ENCODE assay signal across 16 cellular contexts in the genomic region with DNA sequence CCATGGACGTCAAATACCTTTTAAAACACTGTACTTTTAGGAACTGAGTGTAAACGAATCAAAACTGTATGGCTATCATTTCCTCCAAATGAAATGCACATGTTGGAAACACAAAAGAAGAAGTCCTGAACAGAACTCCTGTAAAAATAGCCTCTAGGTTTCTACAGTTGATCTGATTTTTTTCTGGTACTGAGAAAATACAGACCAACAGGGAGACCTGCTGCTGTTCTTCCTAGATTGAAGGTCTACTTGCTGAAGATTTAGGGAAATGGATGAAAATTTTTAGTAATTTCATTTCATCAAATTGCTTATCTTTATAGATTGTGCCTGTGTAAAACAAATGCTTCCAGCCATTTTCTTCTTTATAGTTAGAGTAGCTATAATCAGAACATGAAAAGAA.
"Had no signal": no experiment of that assay in that cellular context is flagged by ENCODE, and none has a peak within 500 bp of the region (broad histone marks: within the 10 kb centered on the region; RNA-seq: fewer than 3 reads in every experiment).

No MANE protein-coding gene starts in this region.

- H3K9me3 ChIP-seq: spleen, suprapubic skin, tibial artery had no signal

- H3K4me1 ChIP-seq: spleen, suprapubic skin, tibial artery had no signal

- H3K27ac ChIP-seq: spleen, suprapubic skin, tibial artery, VCaP had no signal

- H3K4me3 ChIP-seq: spleen, suprapubic skin, tibial artery had no signal

- H3K36me3 ChIP-seq: spleen, suprapubic skin, tibial artery had no signal

- H3K27me3 ChIP-seq: spleen, suprapubic skin, tibial artery had no signal

- DNase-seq: activated CD4-positive, alpha-beta T cell treated with anti-CD3 and anti-CD28 coated beads for 4 hours; activated CD4-positive, alpha-beta T cell treated with anti-CD3 and anti-CD28 coated beads, Interleukin-2, amount 50 U/mL, for 4 hours; activated naive CD4-positive, alpha-beta T cell; activated T-cell treated with anti-CD3 and anti-CD28 coated beads for 4 hours; activated T-cell treated with anti-CD3 and anti-CD28 coated beads, Interleukin-2, amount 50 U/mL, for 72 hours; caudate nucleus; cortex of kidney; head of caudate nucleus; naive thymus-derived CD8-positive, alpha-beta T cell; nucleus accumbens; right cardiac atrium; spleen; stimulated activated naive CD4-positive, alpha-beta T cell; tibial artery had no signal
